Comparison of ENCODE assay signal across 19 cellular contexts in genomic region chr1:95122151-95122697, GRCh38. TPM values are rescaled to one million over a fixed set of nuclear protein-coding genes. Genes with fewer than 3 reads are reported as not detected.
"Had no signal": no experiment of that assay in that cellular context is flagged by ENCODE, and none has a peak within 500 bp of the region (broad histone marks: within the 10 kb centered on the region; RNA-seq: fewer than 3 reads in every experiment).

No MANE protein-coding gene starts in this region.

- H3K9me3 ChIP-seq: thoracic aorta had no signal

- H3K27me3 ChIP-seq: cardiac muscle cell had no signal

- H3K36me3 ChIP-seq: cardiac muscle cell, thoracic aorta had no signal

- DNase-seq: activated CD4-positive, alpha-beta memory T cell treated with anti-CD3 and anti-CD28 coated beads, Interleukin-2, amount 10 ng/mL, durations not matched to agents 7 days and 5 days; activated CD4-positive, alpha-beta T cell treated with anti-CD3 and anti-CD28 coated beads for 48 hours; activated CD4-positive, CD25-positive, alpha-beta regulatory T cell; activated CD8-positive, alpha-beta memory T cell treated with anti-CD3 and anti-CD28 coated beads, Interleukin-2, amount 10 ng/mL, durations not matched to agents 7 days and 5 days; amniotic stem cell; dermis blood vessel endothelial cell; endodermal cell; foreskin melanocyte; glutamatergic neuron; kidney; left ventricle myocardium superior; naive thymus-derived CD4-positive, alpha-beta T cell; stimulated activated CD4-positive, alpha-beta T cell treated with anti-CD3 and anti-CD28 coated beads, Interleukin-4, amount 100 ng/mL, for 4 hours; T-cell; T-helper 9 cell had no signal

- H3K4me3 ChIP-seq: cardiac muscle cell, thoracic aorta had no signal

- ATAC-seq: activated CD8-positive, alpha-beta memory T cell treated with anti-CD3 and anti-CD28 coated beads, Interleukin-2, amount 10 ng/mL, durations not matched to agents 7 days and 5 days; left ventricle myocardium superior; naive thymus-derived CD4-positive, alpha-beta T cell; sciatic nerve; stimulated activated memory B cell treated with anti-CD40 and anti-IgM and Interleukin-4, amounts not matched to agents 10 μg/mL and 1 μg/mL and 100 μg/mL, for 72 hours; T-cell had no signal

- FAIRE-seq: kidney had no signal

- H3K27ac ChIP-seq: cardiac muscle cell, thoracic aorta had no signal

RNA-seq across cellular contexts. Expression of gene TLCD4, which starts 5.1 kb away (rescaled TPM):
- total RNA-seq: activated CD8-positive, alpha-beta memory T cell treated with anti-CD3 and anti-CD28 coated beads, Interleukin-2, amount 10 ng/mL, durations not matched to agents 7 days and 5 days; naive thymus-derived CD4-positive, alpha-beta T cell had no signal
